In the genomic region with DNA sequence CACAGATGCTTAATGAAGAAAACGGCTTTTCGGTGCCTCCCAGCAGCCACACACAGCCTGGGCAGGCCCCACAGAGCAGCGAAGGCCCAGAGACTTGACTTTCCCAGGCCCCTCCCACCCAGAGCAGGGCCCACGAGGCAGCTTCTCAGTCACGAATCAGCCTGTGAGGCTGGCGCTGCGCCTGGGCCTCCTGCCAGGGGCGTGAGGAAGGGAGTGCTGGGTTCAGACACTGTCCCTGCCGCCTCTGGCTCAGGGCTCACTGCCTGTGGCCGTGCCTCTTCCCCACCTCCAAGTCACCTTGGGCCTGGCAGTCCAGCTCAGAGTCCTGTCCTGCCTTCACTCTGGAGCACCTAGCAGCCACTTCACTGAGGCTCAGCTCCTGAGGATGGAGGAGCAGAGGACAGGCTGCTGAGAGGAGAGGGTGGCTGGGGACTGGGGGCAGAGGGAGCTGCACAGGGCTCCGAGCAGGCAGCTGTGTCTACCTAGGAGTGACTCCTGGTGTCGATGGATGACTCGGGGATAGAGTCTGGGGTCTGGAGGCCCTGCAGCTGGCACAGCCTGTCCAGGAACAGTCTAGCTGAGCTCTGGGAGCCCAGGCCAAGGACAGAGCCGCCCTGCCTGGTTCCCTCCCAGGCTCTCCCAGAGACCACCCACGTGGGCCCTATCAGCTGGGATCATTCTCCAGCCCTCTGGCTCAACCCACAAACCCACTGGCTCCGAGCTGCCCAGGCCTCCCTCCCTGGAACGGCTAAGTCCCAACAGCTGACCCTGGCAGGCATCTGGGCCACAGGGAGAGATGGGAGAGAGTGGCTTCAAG, we compare ENCODE assay signal across 8 cellular contexts. TPM values are rescaled to one million over a fixed set of nuclear protein-coding genes. Genes with fewer than 3 reads are reported as not detected.
A peak's percentile ranks its signal among the peaks of the same experiment; 100 is the strongest.
DNase-seq lines count a peak whose midpoint lies in the region; ATAC-seq and TF ChIP-seq lines count a peak whose summit lies in the region.

No MANE protein-coding gene starts in this region.

- H3K79me2 ChIP-seq in hepatocyte = no peaks in the 10 kb centered on the region

- H3K27me3 ChIP-seq in hepatocyte (no peaks in the 10 kb centered on the region), sigmoid colon (no peaks in the 10 kb centered on the region)

- H4K20me1 ChIP-seq in hepatocyte (ENCODE audit: insufficient read depth, poor library complexity, severe bottlenecking) = no peaks in the 10 kb centered on the region

- H3K36me3 ChIP-seq in hepatocyte (replicated peaks; ENCODE audit: insufficient read depth, low read depth) = no peaks in the 10 kb centered on the region
- no peaks in the 10 kb centered on the region for H3K36me3 ChIP-seq in sigmoid colon

- TF ChIP-seq CTCF in astrocyte of the spinal cord (IDR thresholded peaks at IDR 0.05; ENCODE audit: low read depth, low read length) = no peak
- TF ChIP-seq CTCF in hepatocyte (IDR thresholded peaks at IDR 0.05; ENCODE audit: poor library complexity) = no peak
- no peak for TF ChIP-seq CTCF in sigmoid colon (IDR thresholded peaks at IDR 0.05)

- intact Hi-C loops in sigmoid colon (cut with DNase I) = loop anchor here (2.0 kb wide), 1 partner anchor 30 kb away; no protein-coding TSS in a partner anchor

- WGBS in hepatocyte (ENCODE audit: low lambda C conversion rate, missing lambda C conversion rate) = 57% methylated on average over 17 of the region's 17 CpGs
- 27 to 53% methylated on average over 17 of the region's 17 CpGs for WGBS in sigmoid colon, 2 donors

- in situ Hi-C loops in astrocyte of the spinal cord (cut with HindIII; ENCODE audit: low sequenced_read_pairs) = no loop called here

- H3K9me2 ChIP-seq in hepatocyte (replicated peaks; ENCODE audit: insufficient read depth) = no peaks in the 10 kb centered on the region

- peak overlapping the region; percentile 43 for H2AFZ ChIP-seq in hepatocyte

- no peak for TF ChIP-seq POLR2A in sigmoid colon (IDR thresholded peaks at IDR 0.05)

- peak in 1 of 4 donors; percentile 35 for TF ChIP-seq EP300 in sigmoid colon (IDR thresholded peaks at IDR 0.05)

- DNase-seq in COR-L47 (lab: John Stamatoyannopoulos, UW) = peak; percentile 70
- peak; percentile 45 for DNase-seq in MV-4-11 (lab: John Stamatoyannopoulos, UW)
- peak; percentile 72 for DNase-seq in astrocyte of the spinal cord (ENCODE audit: low read depth, low spot score)
- DNase-seq in hepatocyte (ENCODE audit: low spot score) = peak; percentile 87
- DNase-seq in sigmoid colon = peak; percentile 97
- DNase-seq in DMS114 treated with DMSO at 0.1 percent for 48 hours (lab: John Stamatoyannopoulos, UW; ENCODE audit: unreplicated experiment) = no peak
- DNase-seq in effector CD4-positive, alpha-beta T cell = no peak

- H3K4me3 ChIP-seq in astrocyte of the spinal cord (ENCODE audit: low read depth, low read length) = no peak overlapping the region
- H3K4me3 ChIP-seq in hepatocyte = no peak overlapping the region
- no peak overlapping the region for H3K4me3 ChIP-seq in sigmoid colon

- no peak for ATAC-seq in GM18520 (IDR thresholded peaks at IDR 0.05; ENCODE audit: unreplicated experiment)

- H3K4me2 ChIP-seq in hepatocyte = peak overlapping the region; percentile 58

- peak overlapping the region; percentile 99 for H3K27ac ChIP-seq in hepatocyte
- H3K27ac ChIP-seq in sigmoid colon = peak overlapping the region; percentile 77 to 86 (median 80)

- H3K9me3 ChIP-seq in hepatocyte (ENCODE audit: low read depth) (no peaks in the 10 kb centered on the region), sigmoid colon (no peaks in the 10 kb centered on the region)

- H3K4me1 ChIP-seq in hepatocyte (ENCODE audit: insufficient read depth) = peaks cover 44% of the 10 kb centered on the region
- H3K4me1 ChIP-seq in sigmoid colon = peaks cover 0 to 39% (median 30%) of the 10 kb centered on the region in 4 donors

RNA-seq across cellular contexts. Expression of gene FOSL2, which starts 36.4 kb away (rescaled TPM):
- total RNA-seq in hepatocyte (148 and 164 TPM in 2 replicates), sigmoid colon (100 to 1,000 TPM in 1 of 4 donors, 10 to 100 TPM in 3; 38.9 to 208 (median 67.3) TPM)
- polyA plus RNA-seq in hepatocyte (84.0 and 91.1 TPM in 2 replicates), sigmoid colon (10 to 100 TPM; 30.0 to 66.2 (median 55.0) TPM)

Comparison
In these comparisons a context has a peak if more than half of its experiments do, and no peak if none do; other contexts are left out.
1. DNase-seq: peak in COR-L47 (single experiment), MV-4-11 (single experiment), astrocyte of the spinal cord (single experiment), hepatocyte (single experiment) and sigmoid colon (single experiment); none in DMS114 treated with DMSO at 0.1 percent for 48 hours (single experiment) and effector CD4-positive, alpha-beta T cell (single experiment).